In genomic region chr16:84537431-84538151, GRCh38 we compare ENCODE assay signal across 19 cellular contexts. TPM values are rescaled to one million over a fixed set of nuclear protein-coding genes. Genes with fewer than 3 reads are reported as not detected.
DNase-seq lines count a peak whose midpoint lies in the region; ATAC-seq and TF ChIP-seq lines count a peak whose summit lies in the region.
"Had no signal": no experiment of that assay in that cellular context is flagged by ENCODE, and none has a peak within 500 bp of the region (broad histone marks: within the 10 kb centered on the region; RNA-seq: fewer than 3 reads in every experiment).

No MANE protein-coding gene starts in this region.

- no peak overlapping the region for H3K4me3 ChIP-seq in IMR-90 (ENCODE audit: insufficient read depth, low read depth, low read length)
- H3K4me3 ChIP-seq: gastroesophageal sphincter, lung had no signal

- in situ Hi-C loops in IMR-90 (cut with MboI; ENCODE audit: low sequenced_read_pairs), result no loop called here

- H4K91ac ChIP-seq in IMR-90 (ENCODE audit: insufficient read depth, low read depth, low read length), result peak overlapping the region; percentile 22; the same call in 1 of the 2 replicates

- no peak overlapping the region for H3K23ac ChIP-seq in IMR-90 (ENCODE audit: low read depth, low read length)

- no peak overlapping the region for H3K9ac ChIP-seq in IMR-90 (ENCODE audit: low read depth, low read length)

- dilution Hi-C loops in IMR-90 (cut with HindIII; ENCODE audit: low sequenced_read_pairs, unreplicated experiment), result no loop called here

- 28% methylated on average over 3 of the region's 12 CpGs; no CpG with 5 or more reads in 1 of the 2 experiments for WGBS in IMR-90 (ENCODE audit: extremely low coverage in 2 of 2, insufficient read length in 1 of 2), 2 experiments

- peak overlapping the region; percentile 20; the same call in 1 of the 2 replicates for H3K18ac ChIP-seq in IMR-90 (ENCODE audit: low read depth, low read length)

- TF ChIP-seq POLR2A in IMR-90 (IDR thresholded peaks at IDR 0.05; ENCODE audit: low read depth, low read length), result no peak

- H3K4me2 ChIP-seq in IMR-90 (ENCODE audit: low read depth, low read length), result no peak overlapping the region

- H3K27ac Mint-ChIP-seq in chondrocyte (ENCODE audit: unreplicated experiment) (peak overlapping the region; percentile 54), neural crest cell (ENCODE audit: unreplicated experiment) (peak overlapping the region; percentile 98)
- H3K27ac Mint-ChIP-seq in activated T-helper 1 cell treated with anti-CD3 and anti-CD28 coated beads, Interleukin-12 subunit alpha, Interleukin-12 subunit beta, Interleukin-2, Interleukin-4 antibody, amounts not matched to agents 30 ng/mL and 10 ng/mL and 1 ng/mL, durations not matched to agents 14 hours and 24 hours and 36 hours, result no peak overlapping the region
- H3K27ac Mint-ChIP-seq: naive thymus-derived CD8-positive, alpha-beta T cell; stimulated activated naive CD8-positive, alpha-beta T cell treated with anti-CD3 and anti-CD28 coated beads, Interleukin-15, amount 100 ng/mL, for 72 hours had no signal

- peak overlapping the region; percentile 19 to 40; a peak in 2 of 4 replicates for H4K8ac ChIP-seq in IMR-90 (ENCODE audit: low read depth in 2 of 2, low read length in 2 of 2)

- no peaks in the 10 kb centered on the region for H3K27me3 Mint-ChIP-seq in chondrocyte (ENCODE audit: low read depth)
- no peaks in the 10 kb centered on the region for H3K27me3 Mint-ChIP-seq in neural crest cell (ENCODE audit: low read depth)
- no peaks in the 10 kb centered on the region for H3K27me3 Mint-ChIP-seq in activated T-helper 1 cell treated with anti-CD3 and anti-CD28 coated beads, Interleukin-12 subunit alpha, Interleukin-12 subunit beta, Interleukin-2, Interleukin-4 antibody, amounts not matched to agents 30 ng/mL and 10 ng/mL and 1 ng/mL, durations not matched to agents 14 hours and 24 hours and 36 hours (ENCODE audit: insufficient read depth)
- H3K27me3 Mint-ChIP-seq: stimulated activated naive CD8-positive, alpha-beta T cell treated with anti-CD3 and anti-CD28 coated beads, Interleukin-15, amount 100 ng/mL, for 72 hours had no signal

- H3K14ac ChIP-seq in IMR-90 (replicated peaks; ENCODE audit: low read depth, low read length), result peak overlapping the region; percentile 10; the same call in 1 of the 2 replicates

- H3K36me3 ChIP-seq in IMR-90 (ENCODE audit: control insufficient read depth, insufficient read depth, low read length), result no peaks in the 10 kb centered on the region
- H3K36me3 ChIP-seq: gastroesophageal sphincter had no signal

- CTCF ChIA-PET in IMR-90 (lab: Yijun Ruan, JAX), result no interaction called here

- no peaks in the 10 kb centered on the region for H3K79me1 ChIP-seq in IMR-90 (ENCODE audit: low read depth in 1 of 2, low read length in 2 of 2)

- H3K4me1 Mint-ChIP-seq in chondrocyte (ENCODE audit: low read depth) (peaks cover 44% of the 10 kb centered on the region), neural crest cell (peaks cover 68% of the 10 kb centered on the region)
- H3K4me1 Mint-ChIP-seq in activated T-helper 1 cell treated with anti-CD3 and anti-CD28 coated beads, Interleukin-12 subunit alpha, Interleukin-12 subunit beta, Interleukin-2, Interleukin-4 antibody, amounts not matched to agents 30 ng/mL and 10 ng/mL and 1 ng/mL, durations not matched to agents 14 hours and 24 hours and 36 hours (ENCODE audit: low read depth), result peaks cover 30% of the 10 kb centered on the region

- H3K9me3 ChIP-seq in IMR-90 (ENCODE audit: control insufficient read depth, insufficient read depth, low read length), result no peaks in the 10 kb centered on the region
- H3K9me3 ChIP-seq: gastroesophageal sphincter had no signal

- no peak overlapping the region for H2BK15ac ChIP-seq in IMR-90 (ENCODE audit: low read depth, low read length)

- no TSS peak for BruUV-seq in IMR-90 (replicated peaks; lab: Mats Ljungman, UMichigan)

- no peak overlapping the region for H2BK5ac ChIP-seq in IMR-90 (ENCODE audit: low read depth, low read length, poor library complexity, severe bottlenecking)

- DNase-seq in Ammon's horn (ENCODE audit: low spot score) (peak; percentile 39), IMR-90 (no peak), chondrocyte (ENCODE audit: low spot score) (no peak), neural crest cell (ENCODE audit: low read depth, low spot score) (peak; percentile 65), LoVo (ENCODE audit: low spot score) (no peak)
- DNase-seq in activated T-helper 1 cell treated with anti-CD3 and anti-CD28 coated beads, Interleukin-12 subunit alpha, Interleukin-12 subunit beta, Interleukin-2, Interleukin-4 antibody, amounts not matched to agents 30 ng/mL and 10 ng/mL and 1 ng/mL, durations not matched to agents 14 hours and 24 hours and 36 hours (ENCODE audit: low spot score), result no peak
- DNase-seq: activated CD4-positive, alpha-beta T cell treated with anti-CD3 and anti-CD28 coated beads, Interleukin-2, amount 50 U/mL, for 4 hours; activated naive CD4-positive, alpha-beta T cell treated with anti-CD3 and anti-CD28 coated beads, Interleukin-2, amount 50 U/mL, for 16 hours; activated T-cell treated with anti-CD3 and anti-CD28 coated beads for 4 hours; cortex of kidney; naive thymus-derived CD8-positive, alpha-beta T cell; NCI-H1930; NCI-H69; stimulated activated naive CD8-positive, alpha-beta T cell treated with anti-CD3 and anti-CD28 coated beads, Interleukin-15, amount 100 ng/mL, for 72 hours had no signal

- no peak overlapping the region for H3K4me3 Mint-ChIP-seq in chondrocyte (ENCODE audit: unreplicated experiment)
- H3K4me3 Mint-ChIP-seq in neural crest cell, result peak overlapping the region; percentile 86
- H3K4me3 Mint-ChIP-seq in activated T-helper 1 cell treated with anti-CD3 and anti-CD28 coated beads, Interleukin-12 subunit alpha, Interleukin-12 subunit beta, Interleukin-2, Interleukin-4 antibody, amounts not matched to agents 30 ng/mL and 10 ng/mL and 1 ng/mL, durations not matched to agents 14 hours and 24 hours and 36 hours, result no peak overlapping the region
- H3K4me3 Mint-ChIP-seq: naive thymus-derived CD8-positive, alpha-beta T cell; stimulated activated naive CD8-positive, alpha-beta T cell treated with anti-CD3 and anti-CD28 coated beads, Interleukin-15, amount 100 ng/mL, for 72 hours had no signal

- H2BK120ac ChIP-seq in IMR-90 (ENCODE audit: low read depth, low read length), result 0 out of 2 replicates have a peak overlapping the region, but pooled peaks have one; percentile 31

- H2AK5ac ChIP-seq in IMR-90 (ENCODE audit: low read depth, low read length), result peak overlapping the region; percentile 58

- H2BK20ac ChIP-seq in IMR-90 (ENCODE audit: low read depth, low read length), result peak overlapping the region; percentile 20; the same call in 1 of the 2 replicates

- H4K5ac ChIP-seq in IMR-90 (ENCODE audit: low read depth, low read length), result peak overlapping the region; percentile 31; the same call in 1 of the 2 replicates

- no peak for TF ChIP-seq CTCF in IMR-90 (conservative IDR thresholded peaks at IDR 0.05; ENCODE audit: low read depth, low read length)
- no peak for TF ChIP-seq CTCF in chondrocyte (IDR thresholded peaks at IDR 0.05)
- no peak for TF ChIP-seq CTCF in neural crest cell (conservative IDR thresholded peaks at IDR 0.05)

- H4K20me1 ChIP-seq in IMR-90 (ENCODE audit: insufficient read depth, low read length), result no peaks in the 10 kb centered on the region

- H3K9me1 ChIP-seq in IMR-90 (ENCODE audit: insufficient read depth, low read length), result peaks cover 10% of the 10 kb centered on the region

- H3K4ac ChIP-seq in IMR-90 (ENCODE audit: low read depth, low read length), result 0 out of 2 replicates have a peak overlapping the region, but pooled peaks have one; percentile 27

- POLR2A ChIA-PET in IMR-90 (lab: Charles Lee; ENCODE audit: unreplicated experiment), result no interaction called here

- ATAC-seq in IMR-90 (ENCODE audit: low read depth) (no peak), GM21786 (IDR thresholded peaks at IDR 0.05; ENCODE audit: unreplicated experiment) (no peak), GM21360 (IDR thresholded peaks at IDR 0.05; ENCODE audit: unreplicated experiment) (no peak)
- ATAC-seq: gastroesophageal sphincter; naive thymus-derived CD8-positive, alpha-beta T cell; stimulated activated naive CD8-positive, alpha-beta T cell treated with anti-CD3 and anti-CD28 coated beads, Interleukin-15, amount 100 ng/mL, for 72 hours had no signal

- H3K4me1 ChIP-seq in IMR-90 (ENCODE audit: control insufficient read depth, insufficient read depth, low read length), result peaks cover 12% of the 10 kb centered on the region

- no peak overlapping the region for H3K27ac ChIP-seq in IMR-90 (ENCODE audit: insufficient read depth, low read length)
- H3K27ac ChIP-seq: epithelial cell of prostate, gastroesophageal sphincter had no signal

- H2AK9ac ChIP-seq in IMR-90 (replicated peaks; ENCODE audit: low read depth, low read length, poor library complexity), result no peak overlapping the region

- H3K56ac ChIP-seq in IMR-90 (ENCODE audit: extremely low read depth, insufficient read depth, low read length), result no peak overlapping the region

- no peaks in the 10 kb centered on the region for H3K36me3 Mint-ChIP-seq in chondrocyte (ENCODE audit: low read depth)
- H3K36me3 Mint-ChIP-seq in neural crest cell (ENCODE audit: low read depth), result no peaks in the 10 kb centered on the region
- H3K36me3 Mint-ChIP-seq in activated T-helper 1 cell treated with anti-CD3 and anti-CD28 coated beads, Interleukin-12 subunit alpha, Interleukin-12 subunit beta, Interleukin-2, Interleukin-4 antibody, amounts not matched to agents 30 ng/mL and 10 ng/mL and 1 ng/mL, durations not matched to agents 14 hours and 24 hours and 36 hours (ENCODE audit: low read depth), result peaks cover 23% of the 10 kb centered on the region
- H3K36me3 Mint-ChIP-seq: naive thymus-derived CD8-positive, alpha-beta T cell had no signal

- intact Hi-C loops in IMR-90 (cut with micrococcal nuclease), result no loop called here
- intact Hi-C loops in activated T-helper 1 cell treated with anti-CD3 and anti-CD28 coated beads, Interleukin-12 subunit alpha, Interleukin-12 subunit beta, Interleukin-2, Interleukin-4 antibody, amounts not matched to agents 30 ng/mL and 10 ng/mL and 1 ng/mL, durations not matched to agents 14 hours and 24 hours and 36 hours (cut with micrococcal nuclease), result no loop called here

- no peaks in the 10 kb centered on the region for H3K27me3 ChIP-seq in IMR-90 (ENCODE audit: control insufficient read depth, insufficient read depth, low read length)
- H3K27me3 ChIP-seq: gastroesophageal sphincter had no signal

- no peak for TF ChIP-seq RAD21 in IMR-90 (IDR thresholded peaks at IDR 0.05; ENCODE audit: low read length)

- H3K9me3 Mint-ChIP-seq in chondrocyte (ENCODE audit: low read depth) (no peaks in the 10 kb centered on the region), neural crest cell (no peaks in the 10 kb centered on the region)
- H3K9me3 Mint-ChIP-seq in activated T-helper 1 cell treated with anti-CD3 and anti-CD28 coated beads, Interleukin-12 subunit alpha, Interleukin-12 subunit beta, Interleukin-2, Interleukin-4 antibody, amounts not matched to agents 30 ng/mL and 10 ng/mL and 1 ng/mL, durations not matched to agents 14 hours and 24 hours and 36 hours, result no peaks in the 10 kb centered on the region
- H3K9me3 Mint-ChIP-seq: naive thymus-derived CD8-positive, alpha-beta T cell; stimulated activated naive CD8-positive, alpha-beta T cell treated with anti-CD3 and anti-CD28 coated beads, Interleukin-15, amount 100 ng/mL, for 72 hours had no signal

- peak overlapping the region; percentile 4 for H2AFZ ChIP-seq in IMR-90 (replicated peaks; ENCODE audit: low read length, poor library complexity)

RNA-seq across cellular contexts. Expression of gene MEAK7, which starts 33.1 kb away (rescaled TPM):
- total RNA-seq in IMR-90 (2012; rRNA removed) (27.4 and 27.8 TPM in 2 replicates), chondrocyte (21.0 to 27.9 TPM (median 26.8 TPM) in 3 replicates), neural crest cell (29.5 and 30.8 TPM in 2 replicates)
- 36.0 and 39.0 TPM in 2 replicates for polyA plus RNA-seq in IMR-90 (2012; rRNA removed)
- polyA plus RNA-seq in IMR-90 (2012; cell fraction: cytosol; rRNA removed), result 25.1 and 29.9 TPM in 2 replicates
- polyA plus RNA-seq in IMR-90 (2012; cell fraction: nucleus; rRNA removed; ENCODE audit: low replicate concordance), result 31.0 and 35.1 TPM in 2 replicates
- total RNA-seq in activated T-helper 1 cell treated with anti-CD3 and anti-CD28 coated beads, Interleukin-12 subunit alpha, Interleukin-12 subunit beta, Interleukin-2, Interleukin-4 antibody, amounts not matched to agents 30 ng/mL and 10 ng/mL and 1 ng/mL, durations not matched to agents 14 hours and 24 hours and 36 hours, result 10.6 and 10.9 TPM in 2 replicates

Comparison
In these comparisons a context has a peak if more than half of its experiments do, and no peak if none do; other contexts are left out.
1. DNase-seq: peak in Ammon's horn (single experiment) and neural crest cell (single experiment); none in IMR-90 (single experiment), chondrocyte (single experiment), LoVo (single experiment) and activated T-helper 1 cell treated with anti-CD3 and anti-CD28 coated beads, Interleukin-12 subunit alpha, Interleukin-12 subunit beta, Interleukin-2, Interleukin-4 antibody, amounts not matched to agents 30 ng/mL and 10 ng/mL and 1 ng/mL, durations not matched to agents 14 hours and 24 hours and 36 hours (single experiment).